Comparison of ENCODE assay signal across 18 cellular contexts in the genomic region with DNA sequence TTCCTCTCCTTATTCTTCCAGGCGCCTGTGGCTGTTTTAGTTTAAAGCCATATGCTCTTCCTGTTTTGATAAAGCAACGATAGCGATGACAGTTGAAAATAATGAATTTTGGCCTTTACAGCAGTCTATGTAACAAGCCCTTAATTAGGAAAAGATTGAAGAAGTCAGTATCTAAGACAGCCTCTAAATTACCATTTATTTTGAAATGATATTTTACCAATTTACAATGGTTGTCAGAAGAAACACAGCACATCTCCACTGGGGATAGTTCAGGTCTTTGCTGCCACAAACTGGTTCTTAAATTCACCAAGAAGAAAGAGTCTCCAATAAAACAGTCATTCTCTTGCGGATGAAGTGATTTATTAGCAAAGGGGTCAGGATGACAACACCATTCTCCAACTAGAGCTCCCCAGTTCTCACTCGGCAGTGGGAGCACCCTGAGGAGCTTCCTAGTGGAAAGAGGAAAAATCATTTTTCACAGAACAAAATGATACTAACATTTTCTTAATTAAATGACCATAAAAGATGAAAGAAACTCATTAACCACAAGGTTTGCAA. TPM values are rescaled to one million over a fixed set of nuclear protein-coding genes. Genes with fewer than 3 reads are reported as not detected.
DNase-seq lines count a peak whose midpoint lies in the region; ATAC-seq, FAIRE-seq and TF ChIP-seq lines count a peak whose summit lies in the region.
"Had no signal": no experiment of that assay in that cellular context is flagged by ENCODE, and none has a peak within 500 bp of the region (broad histone marks: within the 10 kb centered on the region; RNA-seq: fewer than 3 reads in every experiment).

No MANE protein-coding gene starts in this region.

- CTCF ChIA-PET in SK-N-SH (lab: Yijun Ruan, JAX) = no interaction called here
- CTCF ChIA-PET in K562 (lab: Yijun Ruan, JAX; ENCODE audit: low intra/inter-chr PET ratio) = no interaction called here

- ATAC-seq in SK-N-SH treated with all-trans-retinoic acid at 6 μM for 48 hours (no peak), K562 (no peak; the same call in 2 of the 3 replicates), GM19023 (IDR thresholded peaks at IDR 0.05; ENCODE audit: unreplicated experiment) (no peak)
- ATAC-seq: A549; CD8-positive, alpha-beta T cell had no signal

- H3K27me3 ChIP-seq in SK-N-SH (ENCODE audit: insufficient read depth) (no peaks in the 10 kb centered on the region), K562 (ENCODE audit: control insufficient read depth in 2 of 2, insufficient read depth in 2 of 2, low read length in 2 of 2) (no peaks in the 10 kb centered on the region)
- H3K27me3 ChIP-seq: BLaER1 treated with 17β-estradiol and CSF1 and Interleukin-3, amounts not matched to agents 10 nM and 100 nM had no signal

- WGBS in SK-N-SH (ENCODE audit: low lambda C conversion rate) = 89% methylated on average over 5 of the region's 5 CpGs
- 72% methylated on average over 5 of the region's 5 CpGs for WGBS in K562 (ENCODE audit: insufficient coverage, low coverage, missing lambda C conversion rate)
- no CpG with 5 or more reads among the region's 5 CpGs for WGBS in mesodermal cell (ENCODE audit: insufficient coverage in 2 of 2), 2 experiments

- no peak overlapping the region for H3K4me2 ChIP-seq in SK-N-SH
- no peak overlapping the region for H3K4me2 ChIP-seq in K562 (ENCODE audit: insufficient read depth, low read length)
- H3K4me2 ChIP-seq: A549; BLaER1 treated with 17β-estradiol and CSF1 and Interleukin-3, amounts not matched to agents 10 nM and 100 nM had no signal

- intact Hi-C loops in K562 (cut with micrococcal nuclease) = no loop called here

- H3K79me2 ChIP-seq in SK-N-SH (ENCODE audit: insufficient read depth) (no peaks in the 10 kb centered on the region), K562 (ENCODE audit: control insufficient read depth, insufficient read depth, low read length) (no peaks in the 10 kb centered on the region)

- peaks cover 4 to 5% of the 10 kb centered on the region in 2 experiments for H3K36me3 ChIP-seq in SK-N-SH (replicated peaks in 1 of 2; ENCODE audit: control insufficient read depth in 1 of 2, insufficient read depth in 2 of 2, low read length in 1 of 2)
- peaks cover 12% of the 10 kb centered on the region; the same call in 1 of the 3 replicates for H3K36me3 ChIP-seq in K562 (ENCODE audit: control insufficient read depth, insufficient read depth, low read length)
- no peaks in the 10 kb centered on the region for H3K36me3 ChIP-seq in mesodermal cell (ENCODE audit: control insufficient read depth, insufficient read depth, low read length)

- H3K4me3 ChIP-seq in SK-N-SH (ENCODE audit: low read depth in 2 of 2, low read length in 1 of 2) (no peak overlapping the region), K562 (no peak overlapping the region), mesodermal cell (ENCODE audit: extremely low read depth, insufficient read depth, low read length, poor library complexity, severe bottlenecking) (no peak overlapping the region)
- H3K4me3 ChIP-seq: A549; BLaER1 treated with 17β-estradiol and CSF1 and Interleukin-3, amounts not matched to agents 10 nM and 100 nM had no signal

- in situ Hi-C loops in K562 (cut with MboI) = no loop called here

- no peak for DNase-seq in SK-N-SH
- DNase-seq in K562 (ENCODE audit: extremely low read depth in 1 of 4, low spot score in 3 of 4) = no peak
- no peak for DNase-seq in NCI-H187 (lab: John Stamatoyannopoulos, UW)
- DNase-seq in occipital lobe (lab: John Stamatoyannopoulos, UW) = no peak
- no peak for DNase-seq in NCI-H526 (lab: John Stamatoyannopoulos, UW)
- DNase-seq: Calu3; CD8-positive, alpha-beta T cell; DMS79 treated with DMSO at 0.1 percent for 48 hours; GF-D8; H9 had no signal

- no peaks in the 10 kb centered on the region for H4K20me1 ChIP-seq in SK-N-SH (ENCODE audit: insufficient read depth)
- H4K20me1 ChIP-seq in K562 (replicated peaks; ENCODE audit: control insufficient read depth, insufficient read depth, low read length) = no peaks in the 10 kb centered on the region
- H4K20me1 ChIP-seq: BLaER1 treated with 17β-estradiol and CSF1 and Interleukin-3, amounts not matched to agents 10 nM and 100 nM had no signal

- TF ChIP-seq POLR2A in K562 (conservative IDR thresholded peaks at IDR 0.05) = no peak

- TF ChIP-seq CTCF in SK-N-SH (IDR thresholded peaks at IDR 0.05) = no peak
- TF ChIP-seq CTCF in K562 (IDR thresholded peaks at IDR 0.05 in 2 of 3, conservative IDR thresholded peaks at IDR 0.05 in 1 of 3; ENCODE audit: insufficient read depth in 2 of 3, low read depth in 1 of 3, low read length in 3 of 3) = no peak

- no peak for FAIRE-seq in K562 (lab: Jason Lieb, UNC)
- FAIRE-seq: A549, H1 had no signal

- H3K9ac ChIP-seq in SK-N-SH (no peak overlapping the region), K562 (ENCODE audit: insufficient read depth in 1 of 2, low read depth in 2 of 2, low read length in 2 of 2) (no peak overlapping the region; a peak in 1 of 4 replicates)
- H3K9ac ChIP-seq: BLaER1 treated with 17β-estradiol and CSF1 and Interleukin-3, amounts not matched to agents 10 nM and 100 nM had no signal

- TF ChIP-seq EP300 in SK-N-SH (IDR thresholded peaks at IDR 0.05; ENCODE audit: borderline replicate concordance in 1 of 2, low read depth in 1 of 2, low read length in 1 of 2) = peak in 1 of 2 experiments; percentile 33; a peak in 1 of 4 replicates
- no peak for TF ChIP-seq EP300 in K562 (IDR thresholded peaks at IDR 0.05; ENCODE audit: low read length)

- H3K27ac ChIP-seq in SK-N-SH (ENCODE audit: low read depth in 2 of 2, low read length in 1 of 2) (no peak overlapping the region; a peak in 1 of 4 replicates), K562 (ENCODE audit: extremely low read depth, low read depth, low read length) (peak overlapping the region; percentile 21; the same call in 1 of the 3 replicates), mesodermal cell (ENCODE audit: low read depth, low read length, severe bottlenecking) (peak overlapping the region; percentile 20)
- H3K27ac ChIP-seq: 22Rv1; A549; BLaER1 treated with 17β-estradiol and CSF1 and Interleukin-3, amounts not matched to agents 10 nM and 100 nM; HL-60 had no signal

- no peak overlapping the region for H2AFZ ChIP-seq in SK-N-SH (ENCODE audit: low read depth)
- peak overlapping the region; percentile 19; the same call in 1 of the 2 replicates for H2AFZ ChIP-seq in K562 (ENCODE audit: low read depth, low read length)

- H3K9me1 ChIP-seq in K562 (ENCODE audit: control insufficient read depth, insufficient read depth, low read length) = no peaks in the 10 kb centered on the region

- H3F3A ChIP-seq in SK-N-SH (replicated peaks; ENCODE audit: insufficient read depth) = peaks cover 5% of the 10 kb centered on the region

- H3K9me2 ChIP-seq in SK-N-SH = no peaks in the 10 kb centered on the region

- POLR2A ChIA-PET in SK-N-SH (lab: Yijun Ruan, JAX) (no interaction called here), K562 (lab: Yijun Ruan, JAX) (interaction anchor here (0.8 kb wide), 1 partner anchor 839 kb away, joined by 3 read pairs; no protein-coding TSS in a partner anchor)

- peak; percentile 18; the same call in 1 of the 2 replicates for TF ChIP-seq RAD21 in SK-N-SH (IDR thresholded peaks at IDR 0.05; ENCODE audit: low read length)
- peak in 1 of 2 experiments; percentile 50; a peak in 1 of 4 replicates for TF ChIP-seq RAD21 in K562 (CRISPR knock-in tag; conservative IDR thresholded peaks at IDR 0.05 in 1 of 2, IDR thresholded peaks at IDR 0.05 in 1 of 2)

- BruUV-seq in K562 (replicated peaks; lab: Mats Ljungman, UMichigan) = no TSS peak

- H3K9me3 ChIP-seq in SK-N-SH (no peaks in the 10 kb centered on the region), K562 (replicated peaks; ENCODE audit: control insufficient read depth, insufficient read depth, low read depth, low read length) (no peaks in the 10 kb centered on the region), mesodermal cell (ENCODE audit: control insufficient read depth, low read length) (no peaks in the 10 kb centered on the region)
- H3K9me3 ChIP-seq: A549; BLaER1 treated with 17β-estradiol and CSF1 and Interleukin-3, amounts not matched to agents 10 nM and 100 nM had no signal

- H3K4me1 ChIP-seq in SK-N-SH (ENCODE audit: control insufficient read depth in 1 of 2, insufficient read depth in 2 of 2, low read depth in 1 of 2, low read length in 1 of 2) (peaks cover 0 to 3% of the 10 kb centered on the region in 2 experiments; a peak in 2 of 4 replicates), K562 (replicated peaks in 1 of 2; ENCODE audit: control insufficient read depth in 2 of 2, insufficient read depth in 2 of 2, low read length in 2 of 2) (no peaks in the 10 kb centered on the region; a peak in 1 of 5 replicates), mesodermal cell (ENCODE audit: control insufficient read depth, insufficient read depth, low read length, poor library complexity, severe bottlenecking) (no peaks in the 10 kb centered on the region)
- H3K4me1 ChIP-seq: A549; BLaER1 treated with 17β-estradiol and CSF1 and Interleukin-3, amounts not matched to agents 10 nM and 100 nM had no signal

RNA-seq across cellular contexts. Expression of a gene that starts 21.4 kb away (rescaled TPM):
- polyA plus RNA-seq in SK-N-SH (2012; rRNA removed) (3.4 and 3.8 TPM in 2 replicates), K562 (2011; rRNA removed) (8.5 and 11.3 TPM in 2 replicates), K562 (2014; fragmentation: Illumina TruSeq; extraction: Trizol) (7.4 and 9.4 TPM in 2 replicates), K562 (2014; fragmentation: Nextera tagmentation; extraction: Ambion mirVana) (10 to 100 TPM; 11.9 to 16.3 TPM), K562 (2014; rRNA removed) (11.2 and 12.4 TPM in 2 replicates)
- 4.0 and 4.9 TPM in 2 replicates for polyA plus RNA-seq in SK-N-SH (2012; cell fraction: cytosol; rRNA removed)
- 3.3 and 4.8 TPM in 2 replicates for polyA plus RNA-seq in SK-N-SH (2012; cell fraction: nucleus; rRNA removed)
- 24.4 and 39.1 TPM in 2 replicates for total RNA-seq in K562 (2011; cell fraction: chromatin; rRNA removed; ENCODE audit: low replicate concordance)
- 9.2 and 11.6 TPM in 2 replicates for total RNA-seq in K562 (2011; cell fraction: nucleolus; rRNA removed)
- total RNA-seq in K562 (2011; cell fraction: nucleoplasm; rRNA removed) = 19.3 and 39.3 TPM in 2 replicates
- total RNA-seq in K562 (2014; rRNA removed) (10.4 and 11.2 TPM in 2 replicates), K562 (2014; rRNA removed; fragmentation: Illumina TruSeq; extraction: Trizol) (17.2 and 17.6 TPM in 2 replicates), K562 (2015; rRNA removed; fragmentation: Illumina TruSeq; extraction: Trizol) (12.9 and 13.6 TPM in 2 replicates), K562 (2021) (9.5 and 12.6 TPM in 2 replicates), occipital lobe (25.9 TPM)
- 3.9 and 4.7 TPM in 2 replicates for polyA plus RNA-seq in K562 (2011; cell fraction: cytosol; rRNA removed)
- 8.7 and 10.3 TPM in 2 replicates for polyA plus RNA-seq in K562 (2011; cell fraction: nucleus; rRNA removed)
- polyA plus RNA-seq in K562 (2012) = 8.4 and 9.5 TPM in 2 replicates
- 14.2 and 14.4 TPM in 2 replicates for polyA minus RNA-seq in K562 (2011; rRNA and poly(A)+ RNA removed)
- 4.2 and 6.3 TPM in 2 replicates for polyA minus RNA-seq in K562 (2011; cell fraction: cytosol; rRNA and poly(A)+ RNA removed)
- 16.7 and 21.0 TPM in 2 replicates for polyA minus RNA-seq in K562 (2011; cell fraction: nucleus; rRNA and poly(A)+ RNA removed)
- 7.7 TPM for polyA plus RNA-seq in mesodermal cell (2013, experiment 1 of 2)
- 5.8 TPM for polyA plus RNA-seq in mesodermal cell (2013, experiment 2 of 2)

RNA-seq across cellular contexts. Expression of a gene that starts 23.2 kb away (rescaled TPM):
- polyA plus RNA-seq in SK-N-SH (2012; rRNA removed) = 3.4 and 4.0 TPM in 2 replicates
- polyA plus RNA-seq in SK-N-SH (2012; cell fraction: cytosol; rRNA removed) = 2.8 and 3.0 TPM in 2 replicates
- 6.0 and 13.1 TPM in 2 replicates for polyA plus RNA-seq in SK-N-SH (2012; cell fraction: nucleus; rRNA removed)
- total RNA-seq in K562 (2011; cell fraction: chromatin; rRNA removed; ENCODE audit: low replicate concordance) = 9.0 and 28.0 TPM in 2 replicates
- total RNA-seq in K562 (2011; cell fraction: nucleolus; rRNA removed) = 2.8 and 3.2 TPM in 2 replicates
- total RNA-seq in K562 (2011; cell fraction: nucleoplasm; rRNA removed) = 8.1 and 15.8 TPM in 2 replicates
- 3.5 and 5.1 TPM in 2 replicates for total RNA-seq in K562 (2014; rRNA removed)
- 7.6 and 9.1 TPM in 2 replicates for total RNA-seq in K562 (2014; rRNA removed; fragmentation: Illumina TruSeq; extraction: Trizol)
- total RNA-seq in K562 (2015; rRNA removed; fragmentation: Illumina TruSeq; extraction: Trizol) = 10.3 and 10.5 TPM in 2 replicates
- total RNA-seq in K562 (2021) = 5.5 TPM in 2 replicates
- 4.4 and 4.5 TPM in 2 replicates for polyA plus RNA-seq in K562 (2011; rRNA removed)
- polyA plus RNA-seq in K562 (2011; cell fraction: cytosol; rRNA removed) = 1.2 and 2.3 TPM in 2 replicates
- polyA plus RNA-seq in K562 (2011; cell fraction: nucleus; rRNA removed) = 10.4 and 12.2 TPM in 2 replicates
- 2.7 and 4.3 TPM in 2 replicates for polyA plus RNA-seq in K562 (2012)
- 4.4 and 4.9 TPM in 2 replicates for polyA plus RNA-seq in K562 (2014; fragmentation: Illumina TruSeq; extraction: Trizol)
- 1 to 10 TPM in 1 of 2 experiments, under 1 TPM in 1; 0.75 to 1.3 TPM for polyA plus RNA-seq in K562 (2014; fragmentation: Nextera tagmentation; extraction: Ambion mirVana)
- 3.3 and 3.5 TPM in 2 replicates for polyA plus RNA-seq in K562 (2014; rRNA removed)
- 16.9 and 18.0 TPM in 2 replicates for polyA minus RNA-seq in K562 (2011; rRNA and poly(A)+ RNA removed)
- 5.6 and 7.0 TPM in 2 replicates for polyA minus RNA-seq in K562 (2011; cell fraction: cytosol; rRNA and poly(A)+ RNA removed)
- 9.6 and 19.1 TPM in 2 replicates for polyA minus RNA-seq in K562 (2011; cell fraction: nucleus; rRNA and poly(A)+ RNA removed)
- polyA plus RNA-seq in mesodermal cell (2013, experiment 1 of 2) = 6.5 TPM
- 5.1 TPM for polyA plus RNA-seq in mesodermal cell (2013, experiment 2 of 2)
- 96.1 TPM for total RNA-seq in occipital lobe

Comparison
In these comparisons a context has a peak if more than half of its experiments do, and no peak if none do; other contexts are left out.
1. H3K27ac ChIP-seq: peak in K562 (single experiment) and mesodermal cell (single experiment); none in SK-N-SH (0 of 2).